ENCODE assay signal across 2 cellular contexts in the genomic region with DNA sequence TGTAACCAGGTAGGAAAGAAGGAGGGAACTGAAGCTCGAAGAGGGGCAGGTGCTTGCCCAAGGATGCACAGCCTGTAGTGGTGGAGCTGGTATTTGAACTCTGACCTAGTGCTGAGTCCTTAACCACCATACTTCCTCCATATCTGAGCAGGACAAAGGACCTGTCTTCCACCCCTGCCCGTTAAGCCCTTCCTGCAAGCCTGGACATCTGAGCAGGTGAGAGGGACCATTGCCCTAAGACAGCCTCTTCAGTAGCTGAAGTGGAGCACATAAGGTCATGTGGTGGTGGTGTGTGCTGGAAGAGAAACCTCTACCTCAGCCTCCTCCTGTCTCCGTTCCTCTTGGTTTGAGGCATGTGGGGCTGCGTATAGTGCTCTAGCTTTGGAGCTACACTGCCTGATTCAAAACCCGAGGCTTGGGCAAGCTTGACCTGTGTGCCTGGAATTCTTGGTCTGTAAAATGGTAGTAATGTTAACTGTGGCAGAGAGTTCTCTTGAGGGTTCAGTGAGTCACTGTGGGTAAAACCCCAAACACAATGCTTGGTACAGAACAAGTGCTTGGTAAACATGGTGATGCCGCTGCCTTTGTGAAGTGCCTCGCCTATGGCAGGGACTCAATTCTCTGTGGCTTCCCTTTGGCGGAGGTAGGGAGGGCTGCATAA.
TF ChIP-seq lines count a peak whose summit lies in the region.

No MANE protein-coding gene starts in this region.

TF ChIP-seq in K562, 482 proteins besides CTCF, POLR2A, EP300 and RAD21:
- TF ChIP-seq, protein P1, sequence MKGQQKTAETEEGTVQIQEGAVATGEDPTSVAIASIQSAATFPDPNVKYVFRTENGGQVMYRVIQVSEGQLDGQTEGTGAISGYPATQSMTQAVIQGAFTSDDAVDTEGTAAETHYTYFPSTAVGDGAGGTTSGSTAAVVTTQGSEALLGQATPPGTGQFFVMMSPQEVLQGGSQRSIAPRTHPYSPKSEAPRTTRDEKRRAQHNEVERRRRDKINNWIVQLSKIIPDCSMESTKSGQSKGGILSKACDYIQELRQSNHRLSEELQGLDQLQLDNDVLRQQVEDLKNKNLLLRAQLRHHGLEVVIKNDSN (CRISPR knock-in tag; IDR thresholded peaks at IDR 0.05) = 0 out of 2 replicates have a peak, but pooled peaks have one; percentile 13
- TF ChIP-seq FOSL1 (tag; conservative IDR thresholded peaks at IDR 0.05) (no peak), ZNF311 (CRISPR knock-in tag; IDR thresholded peaks at IDR 0.05) (0 out of 2 replicates have a peak, but pooled peaks have one; percentile 12), TEAD1 (CRISPR knock-in tag; IDR thresholded peaks at IDR 0.05) (peak in 1 of 2 experiments; percentile 69; a peak in 1 of 4 replicates), ZNF766 (CRISPR knock-in tag; conservative IDR thresholded peaks at IDR 0.05) (peak; percentile 48; the same call in 1 of the 2 replicates), EWSR1 (IDR thresholded peaks at IDR 0.05; ENCODE audit: borderline replicate concordance, low read depth, partially characterized antibody) (no peak), SREBF2 (CRISPR knock-in tag; IDR thresholded peaks at IDR 0.05) (0 out of 2 replicates have a peak, but pooled peaks have one; percentile 68), NR2C2 (CRISPR knock-in tag; IDR thresholded peaks at IDR 0.05) (no peak), NR2C2 (tag; IDR thresholded peaks at IDR 0.05) (peak; percentile 60), GATAD2B (IDR thresholded peaks at IDR 0.05; ENCODE audit: borderline replicate concordance) (no peak), NR2C1 (IDR thresholded peaks at IDR 0.05) (no peak; the same call in 1 of the 2 replicates), NR2C1 (tag; IDR thresholded peaks at IDR 0.05) (peak; percentile 52), ETV5 (CRISPR knock-in tag; IDR thresholded peaks at IDR 0.05; ENCODE audit: low read depth) (peak; percentile 25; the same call in 1 of the 2 replicates), CBFB (CRISPR knock-in tag; IDR thresholded peaks at IDR 0.05) (peak; percentile 63; the same call in 1 of the 2 replicates), CXXC5 (CRISPR knock-in tag; IDR thresholded peaks at IDR 0.05) (0 out of 2 replicates have a peak, but pooled peaks have one; percentile 16), ZNF175 (CRISPR knock-in tag; IDR thresholded peaks at IDR 0.05; ENCODE audit: low read depth) (0 out of 2 replicates have a peak, but pooled peaks have one; percentile 3)

TF ChIP-seq in SK-N-SH, 30 proteins besides CTCF, POLR2A, EP300 and RAD21 (continued from another document):
- TF ChIP-seq, protein P2, sequence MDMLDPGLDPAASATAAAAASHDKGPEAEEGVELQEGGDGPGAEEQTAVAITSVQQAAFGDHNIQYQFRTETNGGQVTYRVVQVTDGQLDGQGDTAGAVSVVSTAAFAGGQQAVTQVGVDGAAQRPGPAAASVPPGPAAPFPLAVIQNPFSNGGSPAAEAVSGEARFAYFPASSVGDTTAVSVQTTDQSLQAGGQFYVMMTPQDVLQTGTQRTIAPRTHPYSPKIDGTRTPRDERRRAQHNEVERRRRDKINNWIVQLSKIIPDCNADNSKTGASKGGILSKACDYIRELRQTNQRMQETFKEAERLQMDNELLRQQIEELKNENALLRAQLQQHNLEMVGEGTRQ (IDR thresholded peaks at IDR 0.05; ENCODE audit: borderline replicate concordance, low read depth, low read length) = no peak
TF ChIP-seq in SK-N-SH: peak in this region for 0.
